ENCODE assay signal across 17 cellular contexts in the genomic region with DNA sequence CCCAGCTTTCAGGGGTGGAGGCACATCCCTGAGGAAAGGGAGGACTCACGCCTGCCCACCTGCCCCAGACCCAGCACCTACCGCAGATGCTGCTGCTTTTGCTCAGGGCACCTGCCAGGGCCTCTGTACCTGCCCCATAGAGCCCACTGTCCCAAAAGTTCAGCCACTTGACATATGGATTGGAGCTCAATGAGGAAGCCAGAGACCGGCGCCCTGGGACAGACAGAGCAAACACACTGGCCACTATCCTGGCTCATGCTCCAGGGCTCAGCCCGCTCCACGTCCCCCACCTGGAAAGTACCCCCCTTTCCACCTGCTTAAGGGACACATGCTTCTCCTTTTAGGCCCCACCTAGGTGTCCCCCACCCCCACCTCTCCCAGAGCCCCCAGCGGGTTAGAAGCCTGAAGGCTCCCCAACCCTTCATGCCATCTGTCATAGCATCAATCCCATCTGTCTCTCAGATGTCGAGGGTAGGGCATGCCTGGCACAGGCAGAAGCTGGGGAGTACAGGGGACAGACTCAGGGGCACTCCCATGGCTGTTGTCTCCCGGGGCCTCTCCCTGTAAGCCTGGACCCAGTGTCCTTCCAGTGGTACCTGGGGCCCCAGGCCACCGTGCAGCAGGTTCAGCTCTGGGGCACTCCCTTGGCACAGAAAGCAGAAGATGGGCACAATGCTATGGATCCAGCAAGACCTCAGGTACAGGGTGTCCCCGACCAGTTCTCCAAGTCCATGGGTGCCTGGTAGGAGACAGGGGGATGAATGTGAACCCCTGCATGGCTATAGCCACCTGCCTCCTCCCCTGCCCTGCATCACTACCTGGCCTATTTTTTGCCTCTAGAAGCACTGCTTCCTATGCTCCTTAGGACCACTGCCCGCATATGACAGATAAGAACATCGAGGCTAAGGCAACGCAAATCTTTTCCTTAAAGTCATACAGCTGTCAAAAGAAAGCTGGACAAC. TPM values are rescaled to one million over a fixed set of nuclear protein-coding genes. Genes with fewer than 3 reads are reported as not detected.
A peak's percentile ranks its signal among the peaks of the same experiment; 100 is the strongest.
DNase-seq lines count a peak whose midpoint lies in the region; ATAC-seq, FAIRE-seq and TF ChIP-seq lines count a peak whose summit lies in the region.
"Had no signal": no experiment of that assay in that cellular context is flagged by ENCODE, and none has a peak within 500 bp of the region (broad histone marks: within the 10 kb centered on the region; RNA-seq: fewer than 3 reads in every experiment).

No MANE protein-coding gene starts in this region.

- H3K27ac Mint-ChIP-seq in brain (peak overlapping the region in 4 of 5 experiments; percentile 95 to 100 (median 98)), nephron (peak overlapping the region; percentile 75 to 98 (median 89))

- no peaks in the 10 kb centered on the region for H3K36me3 ChIP-seq in Karpas-422 (ENCODE audit: insufficient read depth, low read length)
- H3K36me3 ChIP-seq in small intestine (ENCODE audit: control insufficient read depth in 2 of 2, insufficient read depth in 2 of 2, low read length in 2 of 2): no peaks in the 10 kb centered on the region
- H3K36me3 ChIP-seq: gastrocnemius medialis, tibial nerve had no signal

- H4K20me1 ChIP-seq in Karpas-422 (ENCODE audit: insufficient read depth, low read depth, low read length): no peaks in the 10 kb centered on the region

- H3K27ac ChIP-seq in Karpas-422 (ENCODE audit: low read length) (no peak overlapping the region), small intestine (ENCODE audit: low read depth in 1 of 2, low read length in 1 of 2) (no peak overlapping the region)

- H3K9me3 ChIP-seq in Karpas-422 (ENCODE audit: low read length) (no peaks in the 10 kb centered on the region), small intestine (ENCODE audit: control insufficient read depth, low read depth) (no peaks in the 10 kb centered on the region)
- H3K9me3 ChIP-seq: gastrocnemius medialis, tibial nerve had no signal

- H3K4me3 ChIP-seq in Karpas-422 (ENCODE audit: low read length) (no peak overlapping the region), small intestine (ENCODE audit: low read depth in 1 of 2, low read length in 2 of 2) (no peak overlapping the region)

- H3K27me3 ChIP-seq in Karpas-422 (ENCODE audit: low read length) (no peaks in the 10 kb centered on the region), small intestine (ENCODE audit: control insufficient read depth in 2 of 2, insufficient read depth in 2 of 2, low read length in 2 of 2) (no peaks in the 10 kb centered on the region)
- H3K27me3 ChIP-seq: gastrocnemius medialis, tibial nerve had no signal

- WGBS in small intestine, 3 donors: 64 to 76% (median 67%) methylated on average over 14 of the region's 14 CpGs

- peaks cover 7% of the 10 kb centered on the region for H3K27me3 Mint-ChIP-seq in brain
- H3K27me3 Mint-ChIP-seq in nephron (ENCODE audit: low read depth): no peaks in the 10 kb centered on the region

- H3K4me2 ChIP-seq in Karpas-422 (ENCODE audit: low read depth, low read length, poor library complexity, severe bottlenecking): no peak overlapping the region

- DNase-seq in DMS 273 (lab: John Stamatoyannopoulos, UW; ENCODE audit: unreplicated experiment): peak; percentile 80
- DNase-seq in Karpas-422: no peak
- no peak for DNase-seq in stimulated activated CD4-positive, alpha-beta T cell treated with anti-CD3 and anti-CD28 coated beads, Interleukin-2, amount 100 ng/mL, for 24 hours
- no peak for DNase-seq in HTR-8/SVneo (ENCODE audit: insufficient read length, low spot score)
- DNase-seq in small intestine: no peak
- DNase-seq: activated CD8-positive, alpha-beta memory T cell treated with anti-CD3 and anti-CD28 coated beads, Interleukin-2, amount 50 U/mL, for 48 hours; gastrocnemius medialis; IMR-90; NCI-H1436 treated with DMSO at 0.1 percent for 48 hours; SIG-M5; stimulated activated CD4-positive, alpha-beta T cell treated with anti-CD3 and anti-CD28 coated beads, Interleukin-12 subunit alpha, Interleukin-12 subunit beta, amount 100 ng/mL, for 4 hours had no signal

- TF ChIP-seq CTCF in brain (conservative IDR thresholded peaks at IDR 0.05): no peak
- no peak for TF ChIP-seq CTCF in nephron (IDR thresholded peaks at IDR 0.05; ENCODE audit: unreplicated experiment in 3 of 3)

- peaks cover 25% of the 10 kb centered on the region for H3K4me1 ChIP-seq in Karpas-422 (ENCODE audit: low read length)
- H3K4me1 ChIP-seq in small intestine (ENCODE audit: control insufficient read depth in 2 of 2, insufficient read depth in 1 of 2, low read depth in 1 of 2, low read length in 1 of 2): peaks cover 3 to 8% of the 10 kb centered on the region in 2 donors

- no peaks in the 10 kb centered on the region for H3K9me2 ChIP-seq in Karpas-422 (replicated peaks; ENCODE audit: insufficient read depth, low read length)

- H2AFZ ChIP-seq in Karpas-422 (ENCODE audit: low read length): no peak overlapping the region

- no peak for ATAC-seq in HG03196 (IDR thresholded peaks at IDR 0.05; ENCODE audit: unreplicated experiment)
- ATAC-seq: gastrocnemius medialis had no signal

- H3K79me2 ChIP-seq in Karpas-422 (ENCODE audit: low read length): no peaks in the 10 kb centered on the region

- H3K4me3 Mint-ChIP-seq in brain: peak overlapping the region; percentile 91 to 98 (median 94)
- H3K4me3 Mint-ChIP-seq in nephron: peak overlapping the region; percentile 88 to 94 (median 92)

- no peaks in the 10 kb centered on the region for H3K9me3 Mint-ChIP-seq in brain
- no peaks in the 10 kb centered on the region for H3K9me3 Mint-ChIP-seq in nephron

- FAIRE-seq in HTR-8/SVneo (lab: Jason Lieb, UNC): no peak
- no peak for FAIRE-seq in small intestine (lab: Jason Lieb, UNC)
- FAIRE-seq: endometrium had no signal

- H3K4me1 Mint-ChIP-seq in brain (peaks cover 62% of the 10 kb centered on the region), nephron (peaks cover 39% of the 10 kb centered on the region)

- H3K36me3 Mint-ChIP-seq in brain (peaks cover 6% of the 10 kb centered on the region), nephron (ENCODE audit: low read depth) (peaks cover 6% of the 10 kb centered on the region)

- H3K9ac ChIP-seq in Karpas-422 (ENCODE audit: low read length): 0 out of 2 replicates have a peak overlapping the region, but pooled peaks have one; percentile 70

RNA-seq across cellular contexts. Expression of a gene that starts 2.2 kb away (rescaled TPM):
- 1.6 and 2.0 TPM in 2 replicates for total RNA-seq in Karpas-422 (2014; rRNA removed; shearing (Covaris generic); ENCODE audit: low replicate concordance)
- 3.5 TPM for polyA plus RNA-seq in brain (ENCODE audit: insufficient read depth, low read depth, low replicate concordance)
- polyA plus RNA-seq in small intestine: under 1 TPM in 1 of 3 donors, not detected in 2; 0.84 TPM
- total RNA-seq: kidney epithelial cell had no signal

RNA-seq across cellular contexts. Expression of a gene that starts 10.8 kb away (rescaled TPM):
- total RNA-seq in Karpas-422 (2014; rRNA removed; shearing (Covaris generic); ENCODE audit: low replicate concordance): 33.7 and 43.9 TPM in 2 replicates
- polyA plus RNA-seq in brain (ENCODE audit: insufficient read depth, low read depth, low replicate concordance): 57.9 TPM
- polyA plus RNA-seq in small intestine: 10 to 100 TPM; 30.0 to 43.2 (median 31.5) TPM

RNA-seq across cellular contexts. Expression of a gene that starts 19.6 kb away (rescaled TPM):
- not detected in 2 replicates for total RNA-seq in Karpas-422 (2014; rRNA removed; shearing (Covaris generic); ENCODE audit: low replicate concordance)
- polyA plus RNA-seq in brain (ENCODE audit: insufficient read depth, low read depth, low replicate concordance) (7.3 TPM), small intestine (1 to 10 TPM in 1 of 3 donors, under 1 TPM in 1, not detected in 1; 0.27 to 2.3 TPM)
- total RNA-seq: gastrocnemius medialis, IMR-90 had no signal

RNA-seq across cellular contexts. Expression of a gene that starts 30.6 kb away (rescaled TPM):
- 22.4 and 48.8 TPM in 2 replicates for total RNA-seq in Karpas-422 (2014; rRNA removed; shearing (Covaris generic); ENCODE audit: low replicate concordance)
- polyA plus RNA-seq in brain (ENCODE audit: insufficient read depth, low read depth, low replicate concordance): 25.4 TPM
- 10 to 100 TPM; 22.7 to 38.0 (median 26.8) TPM for polyA plus RNA-seq in small intestine

RNA-seq across cellular contexts. Expression of a gene that starts 33.0 kb away (rescaled TPM):
- total RNA-seq in Karpas-422 (2014; rRNA removed; shearing (Covaris generic); ENCODE audit: low replicate concordance): not detected in 2 replicates
- polyA plus RNA-seq in brain (ENCODE audit: insufficient read depth, low read depth, low replicate concordance): not detected
- under 1 TPM in 1 of 3 donors, not detected in 2; 0.16 TPM for polyA plus RNA-seq in small intestine
- total RNA-seq: gastrocnemius medialis, IMR-90, kidney epithelial cell had no signal
- polyA plus RNA-seq: IMR-90 had no signal
